Comparison of ENCODE assay signal across 21 cellular contexts in the genomic region with DNA sequence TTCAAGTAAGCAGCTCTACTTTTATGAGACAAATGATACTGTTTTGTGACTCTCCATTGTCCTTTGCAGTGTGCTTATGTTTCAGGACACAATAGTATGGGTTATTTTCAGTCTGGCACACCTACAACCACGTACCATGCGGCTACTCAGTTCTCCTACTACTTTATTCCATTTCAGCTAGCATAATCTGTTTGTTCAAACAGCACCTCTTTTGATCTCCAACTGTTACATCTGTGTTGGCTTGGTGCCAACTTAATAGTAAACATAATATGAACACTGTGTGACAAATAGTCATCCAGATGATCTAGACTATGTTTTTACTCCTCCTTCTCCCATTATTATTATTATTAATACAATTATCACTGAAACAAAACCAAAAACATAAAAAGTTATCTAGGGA. TPM values are rescaled to one million over a fixed set of nuclear protein-coding genes. Genes with fewer than 3 reads are reported as not detected.
A peak's percentile ranks its signal among the peaks of the same experiment; 100 is the strongest.
DNase-seq lines count a peak whose midpoint lies in the region; ATAC-seq, FAIRE-seq and TF ChIP-seq lines count a peak whose summit lies in the region.
"Had no signal": no experiment of that assay in that cellular context is flagged by ENCODE, and none has a peak within 500 bp of the region (broad histone marks: within the 10 kb centered on the region; RNA-seq: fewer than 3 reads in every experiment).

No MANE protein-coding gene starts in this region.

- H3K27me3 ChIP-seq in SK-N-SH (ENCODE audit: insufficient read depth) (no peaks in the 10 kb centered on the region), K562 (ENCODE audit: control insufficient read depth in 2 of 2, insufficient read depth in 2 of 2, low read length in 2 of 2) (no peaks in the 10 kb centered on the region), Caco-2 (replicated peaks; ENCODE audit: control insufficient read depth, insufficient read depth, low read length) (no peaks in the 10 kb centered on the region), H7 (ENCODE audit: control insufficient read depth, insufficient read depth, low read length) (no peaks in the 10 kb centered on the region)
- H3K27me3 ChIP-seq: body of pancreas, Peyer's patch, upper lobe of left lung had no signal

- H3K4me3 ChIP-seq in SK-N-SH (ENCODE audit: low read depth in 2 of 2, low read length in 1 of 2), result no peak overlapping the region
- no peak overlapping the region for H3K4me3 ChIP-seq in K562
- no peak overlapping the region for H3K4me3 ChIP-seq in Caco-2 (ENCODE audit: low read depth, low read length)
- no peak overlapping the region for H3K4me3 ChIP-seq in H7 (ENCODE audit: insufficient read depth, low read depth, low read length)
- H3K4me3 ChIP-seq: A549, body of pancreas, GM23248, Peyer's patch, upper lobe of left lung had no signal

- WGBS in SK-N-SH (ENCODE audit: low lambda C conversion rate), result 78% methylated on average over 2 of the region's 2 CpGs
- 39% methylated on average over 2 of the region's 2 CpGs for WGBS in K562 (ENCODE audit: insufficient coverage, low coverage, missing lambda C conversion rate)

- H3K9me2 ChIP-seq in SK-N-SH, result no peaks in the 10 kb centered on the region

- H3K4me1 Mint-ChIP-seq in Caco-2 (ENCODE audit: low read depth, unreplicated experiment), result no peaks in the 10 kb centered on the region
- H3K4me1 Mint-ChIP-seq in nephron progenitor cell, result peaks cover 43% of the 10 kb centered on the region

- H3K4me2 ChIP-seq in SK-N-SH, result no peak overlapping the region
- no peak overlapping the region for H3K4me2 ChIP-seq in K562 (ENCODE audit: insufficient read depth, low read length)
- H3K4me2 ChIP-seq: A549 had no signal

- H3K4me3 Mint-ChIP-seq in Caco-2 (ENCODE audit: unreplicated experiment) (no peak overlapping the region), nephron progenitor cell (no peak overlapping the region)

- no peak overlapping the region for H3K9ac ChIP-seq in SK-N-SH
- H3K9ac ChIP-seq in K562 (ENCODE audit: insufficient read depth in 1 of 2, low read depth in 2 of 2, low read length in 2 of 2), result no peak overlapping the region
- H3K9ac ChIP-seq: GM23248 had no signal

- no TSS peak for BruUV-seq in K562 (replicated peaks; lab: Mats Ljungman, UMichigan)
- no TSS peak for BruUV-seq in Caco-2 (replicated peaks; lab: Mats Ljungman, UMichigan)

- no peak for TF ChIP-seq CTCF in SK-N-SH (IDR thresholded peaks at IDR 0.05)
- no peak for TF ChIP-seq CTCF in K562 (IDR thresholded peaks at IDR 0.05 in 2 of 3, conservative IDR thresholded peaks at IDR 0.05 in 1 of 3; ENCODE audit: insufficient read depth in 2 of 3, low read depth in 1 of 3, low read length in 3 of 3)
- no peak for TF ChIP-seq CTCF in Caco-2 (IDR thresholded peaks at IDR 0.05; ENCODE audit: insufficient read depth in 1 of 2, low read depth in 1 of 2, low read length in 1 of 2, severe bottlenecking in 1 of 2, unreplicated experiment in 1 of 2)
- no peak for TF ChIP-seq CTCF in nephron progenitor cell (IDR thresholded peaks at IDR 0.05)

- ATAC-seq in SK-N-SH treated with all-trans-retinoic acid at 6 μM for 48 hours, result no peak
- no peak for ATAC-seq in K562
- ATAC-seq: A549; activated naive CD4-positive, alpha-beta T cell treated with anti-CD3 and anti-CD28 coated beads, Interleukin-2, amount 50 U/mL, for 72 hours; esophagus mucosa; stimulated activated naive CD8-positive, alpha-beta T cell treated with anti-CD3 and anti-CD28 coated beads, Interleukin-15, Interleukin-2, amounts not matched to agents 100 U/mL and 50 U/mL, for 24 hours had no signal

- no peak overlapping the region for H3K27ac Mint-ChIP-seq in Caco-2 (ENCODE audit: unreplicated experiment)
- H3K27ac Mint-ChIP-seq in nephron progenitor cell, result no peak overlapping the region
- H3K27ac Mint-ChIP-seq: activated naive CD4-positive, alpha-beta T cell treated with anti-CD3 and anti-CD28 coated beads, Interleukin-2, amount 50 U/mL, for 72 hours had no signal

- CTCF ChIA-PET in SK-N-SH (lab: Yijun Ruan, JAX), result interaction anchor here (2.8 kb wide), 1 partner anchor 18 kb away, joined by 9 read pairs; no protein-coding TSS in a partner anchor
- CTCF ChIA-PET in K562 (lab: Yijun Ruan, JAX; ENCODE audit: low intra/inter-chr PET ratio), result no interaction called here
- CTCF ChIA-PET in Caco-2 (lab: Charles Lee), result no interaction called here

- no peaks in the 10 kb centered on the region for H3K9me1 ChIP-seq in K562 (ENCODE audit: control insufficient read depth, insufficient read depth, low read length)

- no peaks in the 10 kb centered on the region for H3F3A ChIP-seq in SK-N-SH (replicated peaks; ENCODE audit: insufficient read depth)

- H3K27ac ChIP-seq in SK-N-SH (ENCODE audit: low read depth in 2 of 2, low read length in 1 of 2), result no peak overlapping the region
- no peak overlapping the region for H3K27ac ChIP-seq in K562 (ENCODE audit: extremely low read depth, low read depth, low read length)
- H3K27ac ChIP-seq: A549, body of pancreas, GM23248, Peyer's patch, upper lobe of left lung had no signal

- DNase-seq in SK-N-SH (no peak), NCI-H2171 treated with DMSO at 0.1 percent for 48 hours (lab: John Stamatoyannopoulos, UW) (peak; percentile 82), K562 (ENCODE audit: extremely low read depth in 1 of 4, low spot score in 3 of 4) (no peak), Caco-2 (no peak), nephron progenitor cell (no peak), G401 (ENCODE audit: low spot score) (no peak), H7 (no peak)
- DNase-seq: activated T-cell treated with anti-CD3 and anti-CD28 coated beads, Interleukin-2, amount 50 U/mL, for 1 hour; body of pancreas; Peyer's patch; stimulated activated naive CD8-positive, alpha-beta T cell treated with anti-CD3 and anti-CD28 coated beads, Interleukin-15, Interleukin-2, amounts not matched to agents 100 U/mL and 50 U/mL, for 24 hours; upper lobe of left lung had no signal

- H2AFZ ChIP-seq in SK-N-SH (ENCODE audit: low read depth), result no peak overlapping the region
- H2AFZ ChIP-seq in K562 (ENCODE audit: low read depth, low read length), result no peak overlapping the region
- H2AFZ ChIP-seq: GM23248 had no signal

- in situ Hi-C loops in K562 (cut with MboI), result no loop called here
- in situ Hi-C loops in G401 (cut with HindIII; ENCODE audit: low sequenced_read_pairs), result no loop called here

- H3K9me3 ChIP-seq in SK-N-SH, result no peaks in the 10 kb centered on the region
- no peaks in the 10 kb centered on the region for H3K9me3 ChIP-seq in K562 (replicated peaks; ENCODE audit: control insufficient read depth, insufficient read depth, low read depth, low read length)
- H3K9me3 ChIP-seq in Caco-2, result no peaks in the 10 kb centered on the region
- H3K9me3 ChIP-seq: A549, body of pancreas, Peyer's patch, upper lobe of left lung had no signal

- TF ChIP-seq EP300 in SK-N-SH (IDR thresholded peaks at IDR 0.05; ENCODE audit: borderline replicate concordance in 1 of 2, low read depth in 1 of 2, low read length in 1 of 2) (no peak), K562 (IDR thresholded peaks at IDR 0.05; ENCODE audit: low read length) (no peak)

- no peaks in the 10 kb centered on the region for H3K9me3 Mint-ChIP-seq in Caco-2 (ENCODE audit: unreplicated experiment)
- H3K9me3 Mint-ChIP-seq in nephron progenitor cell, result no peaks in the 10 kb centered on the region
- H3K9me3 Mint-ChIP-seq: activated naive CD4-positive, alpha-beta T cell treated with anti-CD3 and anti-CD28 coated beads, Interleukin-2, amount 50 U/mL, for 72 hours had no signal

- TF ChIP-seq RAD21 in SK-N-SH (IDR thresholded peaks at IDR 0.05; ENCODE audit: low read length) (no peak), K562 (CRISPR knock-in tag; conservative IDR thresholded peaks at IDR 0.05 in 1 of 2, IDR thresholded peaks at IDR 0.05 in 1 of 2) (no peak)

- H3K36me3 ChIP-seq in SK-N-SH (replicated peaks in 1 of 2; ENCODE audit: control insufficient read depth in 1 of 2, insufficient read depth in 2 of 2, low read length in 1 of 2) (no peaks in the 10 kb centered on the region), K562 (ENCODE audit: control insufficient read depth, insufficient read depth, low read length) (no peaks in the 10 kb centered on the region), Caco-2 (ENCODE audit: control insufficient read depth, insufficient read depth, low read length) (no peaks in the 10 kb centered on the region), H7 (replicated peaks; ENCODE audit: control insufficient read depth, insufficient read depth, low read length) (no peaks in the 10 kb centered on the region)
- H3K36me3 ChIP-seq: Peyer's patch, upper lobe of left lung had no signal

- peaks cover 0 to 5% of the 10 kb centered on the region in 2 experiments; a peak in 2 of 4 replicates for H3K4me1 ChIP-seq in SK-N-SH (ENCODE audit: control insufficient read depth in 1 of 2, insufficient read depth in 2 of 2, low read depth in 1 of 2, low read length in 1 of 2)
- peaks cover 0 to 17% of the 10 kb centered on the region in 2 experiments; a peak in 3 of 5 replicates for H3K4me1 ChIP-seq in K562 (replicated peaks in 1 of 2; ENCODE audit: control insufficient read depth in 2 of 2, insufficient read depth in 2 of 2, low read length in 2 of 2)
- H3K4me1 ChIP-seq in Caco-2, result no peaks in the 10 kb centered on the region
- H3K4me1 ChIP-seq: body of pancreas, Peyer's patch, upper lobe of left lung had no signal

- POLR2A ChIA-PET in SK-N-SH (lab: Yijun Ruan, JAX), result no interaction called here
- POLR2A ChIA-PET in K562 (lab: Yijun Ruan, JAX), result no interaction called here
- POLR2A ChIA-PET in Caco-2 (lab: Charles Lee), result no interaction called here

- H4K20me1 ChIP-seq in SK-N-SH (ENCODE audit: insufficient read depth) (no peaks in the 10 kb centered on the region), K562 (replicated peaks; ENCODE audit: control insufficient read depth, insufficient read depth, low read length) (no peaks in the 10 kb centered on the region)

- TF ChIP-seq POLR2A in K562 (conservative IDR thresholded peaks at IDR 0.05), result no peak

- FAIRE-seq in K562 (lab: Jason Lieb, UNC), result peak; percentile 11
- FAIRE-seq: A549, keratinocyte, TTC549 had no signal

- H3K27me3 Mint-ChIP-seq in Caco-2 (ENCODE audit: insufficient read depth, unreplicated experiment) (no peaks in the 10 kb centered on the region), nephron progenitor cell (ENCODE audit: low read depth, poor library complexity) (no peaks in the 10 kb centered on the region)

- H3K36me3 Mint-ChIP-seq in Caco-2 (ENCODE audit: insufficient read depth, unreplicated experiment), result no peaks in the 10 kb centered on the region
- H3K36me3 Mint-ChIP-seq in nephron progenitor cell (ENCODE audit: low read depth), result no peaks in the 10 kb centered on the region
- H3K36me3 Mint-ChIP-seq: activated naive CD4-positive, alpha-beta T cell treated with anti-CD3 and anti-CD28 coated beads, Interleukin-2, amount 50 U/mL, for 72 hours had no signal

- intact Hi-C loops in K562 (cut with micrococcal nuclease), result no loop called here
- intact Hi-C loops in Caco-2 (cut with micrococcal nuclease; ENCODE audit: unreplicated experiment), result no loop called here

- H3K79me2 ChIP-seq in SK-N-SH (ENCODE audit: insufficient read depth), result no peaks in the 10 kb centered on the region
- H3K79me2 ChIP-seq in K562 (ENCODE audit: control insufficient read depth, insufficient read depth, low read length), result no peaks in the 10 kb centered on the region

RNA-seq across cellular contexts. Expression of a gene that starts 40.5 kb away (rescaled TPM):
- polyA plus RNA-seq in SK-N-SH (2012; rRNA removed), result not detected in 2 replicates
- polyA plus RNA-seq in SK-N-SH (2012; cell fraction: cytosol; rRNA removed), result under 0.01 TPM in 1 of 2 replicates, not detected in the other
- polyA plus RNA-seq in SK-N-SH (2012; cell fraction: nucleus; rRNA removed), result not detected in 2 replicates
- total RNA-seq in K562 (2011; cell fraction: chromatin; rRNA removed; ENCODE audit: low replicate concordance), result 5.2 and 8.0 TPM in 2 replicates
- total RNA-seq in K562 (2011; cell fraction: nucleolus; rRNA removed), result 1.7 and 2.7 TPM in 2 replicates
- total RNA-seq in K562 (2011; cell fraction: nucleoplasm; rRNA removed), result 3.4 and 3.9 TPM in 2 replicates
- 3.0 and 3.4 TPM in 2 replicates for total RNA-seq in K562 (2014; rRNA removed)
- total RNA-seq in K562 (2014; rRNA removed; fragmentation: Illumina TruSeq; extraction: Trizol), result 4.6 and 4.7 TPM in 2 replicates
- total RNA-seq in K562 (2015; rRNA removed; fragmentation: Illumina TruSeq; extraction: Trizol), result 3.4 and 3.8 TPM in 2 replicates
- total RNA-seq in K562 (2021), result 3.5 and 4.7 TPM in 2 replicates
- polyA plus RNA-seq in K562 (2011; rRNA removed), result 0.32 and 3.6 TPM in 2 replicates
- polyA plus RNA-seq in K562 (2011; cell fraction: cytosol; rRNA removed), result 0.24 and 1.3 TPM in 2 replicates
- polyA plus RNA-seq in K562 (2011; cell fraction: nucleus; rRNA removed), result 0.79 and 3.4 TPM in 2 replicates
- 4.5 and 6.0 TPM in 2 replicates for polyA plus RNA-seq in K562 (2012)
- polyA plus RNA-seq in K562 (2014; fragmentation: Illumina TruSeq; extraction: Trizol), result 3.4 and 4.2 TPM in 2 replicates
- 1 to 10 TPM; 2.9 to 6.5 TPM for polyA plus RNA-seq in K562 (2014; fragmentation: Nextera tagmentation; extraction: Ambion mirVana)
- polyA plus RNA-seq in K562 (2014; rRNA removed), result 2.7 and 3.8 TPM in 2 replicates
- polyA minus RNA-seq in K562 (2011; rRNA and poly(A)+ RNA removed), result 1.1 and 3.9 TPM in 2 replicates
- 0.27 and 1.7 TPM in 2 replicates for polyA minus RNA-seq in K562 (2011; cell fraction: cytosol; rRNA and poly(A)+ RNA removed)
- 1.9 and 6.5 TPM in 2 replicates for polyA minus RNA-seq in K562 (2011; cell fraction: nucleus; rRNA and poly(A)+ RNA removed)
- total RNA-seq in Caco-2 (2022), result 0.09 and 0.21 TPM in 2 replicates
- 7.8 and 11.9 TPM in 2 replicates for total RNA-seq in G401 (2014; rRNA removed; shearing (Covaris generic))
- total RNA-seq in H7 (2014; rRNA removed; shearing (Covaris generic)), result 0.35 and 0.41 TPM in 2 replicates
- total RNA-seq: dermis microvascular lymphatic vessel endothelial cell, HT-29, Peyer's patch had no signal
- polyA plus RNA-seq: GM23248 had no signal
